Comparison of ENCODE assay signal across 1 cellular context in the genomic region with DNA sequence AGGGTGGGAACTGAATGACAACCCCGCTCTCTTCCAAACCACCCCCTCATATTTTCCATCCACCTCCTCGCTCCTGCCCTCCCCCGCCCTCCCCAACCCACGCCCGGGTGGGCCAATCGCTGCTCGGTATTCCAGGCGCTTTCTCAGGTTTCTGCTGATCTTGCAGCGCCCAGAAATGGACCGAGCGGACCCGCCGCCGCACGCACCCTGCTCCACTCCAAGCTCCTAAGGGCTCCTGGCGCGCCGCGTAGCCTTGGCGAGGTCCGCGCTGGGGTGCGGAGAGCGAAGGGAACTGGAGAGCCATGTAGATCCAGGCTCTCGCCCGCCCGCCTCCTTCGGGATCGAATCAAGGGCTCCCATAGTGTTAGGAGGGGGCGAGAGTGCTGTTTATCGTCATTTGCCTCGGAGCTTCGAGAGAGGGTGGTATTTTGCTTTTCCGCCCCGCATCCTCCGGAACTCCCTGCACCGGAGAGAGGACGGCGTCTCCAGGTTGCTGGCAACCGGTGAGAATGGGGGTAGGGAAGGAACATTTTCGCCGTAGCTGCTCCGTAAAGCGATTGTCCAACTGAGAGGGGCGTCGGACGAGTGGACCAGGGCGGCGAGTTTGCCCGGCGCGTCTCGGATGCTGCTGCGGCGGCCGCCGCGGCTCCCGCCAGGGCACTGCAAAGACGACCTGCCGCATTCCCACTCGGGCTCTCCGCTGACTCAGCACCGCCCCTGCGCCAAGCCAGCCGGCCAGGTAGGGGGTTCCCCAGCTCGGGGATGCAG.
TF ChIP-seq lines count a peak whose summit lies in the region.

A gene (plus strand): TSS at position 172 of the 768 bp plus-strand sequence. CDS start 1,474 bp downstream, outside the sequence.

TF ChIP-seq in HEK293, 187 proteins besides CTCF, POLR2A, EP300 and RAD21 (continued from another document and continues in another):
- TF ChIP-seq GLI4 (tag by site-specific recombination; IDR thresholded peaks at IDR 0.05), result no peak
- TF ChIP-seq ZNF670 (tag by site-specific recombination; IDR thresholded peaks at IDR 0.05; ENCODE audit: low read depth), result no peak
- TF ChIP-seq, protein P1, sequence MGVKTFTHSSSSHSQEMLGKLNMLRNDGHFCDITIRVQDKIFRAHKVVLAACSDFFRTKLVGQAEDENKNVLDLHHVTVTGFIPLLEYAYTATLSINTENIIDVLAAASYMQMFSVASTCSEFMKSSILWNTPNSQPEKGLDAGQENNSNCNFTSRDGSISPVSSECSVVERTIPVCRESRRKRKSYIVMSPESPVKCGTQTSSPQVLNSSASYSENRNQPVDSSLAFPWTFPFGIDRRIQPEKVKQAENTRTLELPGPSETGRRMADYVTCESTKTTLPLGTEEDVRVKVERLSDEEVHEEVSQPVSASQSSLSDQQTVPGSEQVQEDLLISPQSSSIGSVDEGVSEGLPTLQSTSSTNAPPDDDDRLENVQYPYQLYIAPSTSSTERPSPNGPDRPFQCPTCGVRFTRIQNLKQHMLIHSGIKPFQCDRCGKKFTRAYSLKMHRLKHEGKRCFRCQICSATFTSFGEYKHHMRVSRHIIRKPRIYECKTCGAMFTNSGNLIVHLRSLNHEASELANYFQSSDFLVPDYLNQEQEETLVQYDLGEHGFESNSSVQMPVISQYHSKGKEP (tag by site-specific recombination; IDR thresholded peaks at IDR 0.05), result no peak
- TF ChIP-seq ZNF350 (tag by site-specific recombination; IDR thresholded peaks at IDR 0.05), result no peak
- TF ChIP-seq ZFHX2 (tag by site-specific recombination; conservative IDR thresholded peaks at IDR 0.05), result peak; percentile 91
- TF ChIP-seq ZBTB48 (tag by site-specific recombination; IDR thresholded peaks at IDR 0.05), result 0 out of 2 replicates have a peak, but pooled peaks have one; percentile 3
- 0 out of 2 replicates have a peak, but pooled peaks have one; percentile 14 for TF ChIP-seq ZEB2 (tag by site-specific recombination; IDR thresholded peaks at IDR 0.05)
- no peak for TF ChIP-seq ZNF114 (tag by site-specific recombination; IDR thresholded peaks at IDR 0.05)
- TF ChIP-seq, protein P2, sequence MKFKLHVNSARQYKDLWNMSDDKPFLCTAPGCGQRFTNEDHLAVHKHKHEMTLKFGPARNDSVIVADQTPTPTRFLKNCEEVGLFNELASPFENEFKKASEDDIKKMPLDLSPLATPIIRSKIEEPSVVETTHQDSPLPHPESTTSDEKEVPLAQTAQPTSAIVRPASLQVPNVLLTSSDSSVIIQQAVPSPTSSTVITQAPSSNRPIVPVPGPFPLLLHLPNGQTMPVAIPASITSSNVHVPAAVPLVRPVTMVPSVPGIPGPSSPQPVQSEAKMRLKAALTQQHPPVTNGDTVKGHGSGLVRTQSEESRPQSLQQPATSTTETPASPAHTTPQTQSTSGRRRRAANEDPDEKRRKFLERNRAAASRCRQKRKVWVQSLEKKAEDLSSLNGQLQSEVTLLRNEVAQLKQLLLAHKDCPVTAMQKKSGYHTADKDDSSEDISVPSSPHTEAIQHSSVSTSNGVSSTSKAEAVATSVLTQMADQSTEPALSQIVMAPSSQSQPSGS (tag by site-specific recombination; IDR thresholded peaks at IDR 0.05; ENCODE audit: low read depth), result no peak
- no peak for TF ChIP-seq MZF1 (tag by site-specific recombination; IDR thresholded peaks at IDR 0.05; ENCODE audit: borderline replicate concordance)
- TF ChIP-seq BCL11A (tag by site-specific recombination; IDR thresholded peaks at IDR 0.05; ENCODE audit: low read depth), result no peak
- no peak for TF ChIP-seq ZNF274 (IDR thresholded peaks at IDR 0.05; ENCODE audit: low read length)
- no peak for TF ChIP-seq ZNF274 (tag by site-specific recombination; IDR thresholded peaks at IDR 0.05; ENCODE audit: borderline replicate concordance)
- TF ChIP-seq ZFP37 (tag by site-specific recombination; IDR thresholded peaks at IDR 0.05), result no peak
- TF ChIP-seq OSR2 (tag by site-specific recombination; IDR thresholded peaks at IDR 0.05), result no peak
- TF ChIP-seq RBAK (tag by site-specific recombination; IDR thresholded peaks at IDR 0.05), result no peak
- no peak for TF ChIP-seq ZNF391 (tag by site-specific recombination; IDR thresholded peaks at IDR 0.05; ENCODE audit: borderline replicate concordance, low read depth)
- peak; percentile 68 for TF ChIP-seq SP2 (tag by site-specific recombination; IDR thresholded peaks at IDR 0.05)
- no peak for TF ChIP-seq TRIM28 (IDR thresholded peaks at IDR 0.05; ENCODE audit: borderline replicate concordance, low read length)
- peak; percentile 46; the same call in 1 of the 2 replicates for TF ChIP-seq ZNF777 (tag by site-specific recombination; IDR thresholded peaks at IDR 0.05; ENCODE audit: borderline replicate concordance)
- TF ChIP-seq ZNF596 (tag by site-specific recombination; IDR thresholded peaks at IDR 0.05), result no peak
- TF ChIP-seq ZNF426 (tag by site-specific recombination; IDR thresholded peaks at IDR 0.05), result no peak
- TF ChIP-seq KLF8 (tag by site-specific recombination; IDR thresholded peaks at IDR 0.05), result no peak
- TF ChIP-seq ZNF16 (tag by site-specific recombination; IDR thresholded peaks at IDR 0.05; ENCODE audit: low read depth), result no peak
- no peak for TF ChIP-seq ZNF239 (tag by site-specific recombination; IDR thresholded peaks at IDR 0.05)
- TF ChIP-seq ZBTB17 (tag by site-specific recombination; IDR thresholded peaks at IDR 0.05), result peak; percentile 93
- no peak for TF ChIP-seq ZNF394 (tag by site-specific recombination; IDR thresholded peaks at IDR 0.05; ENCODE audit: borderline replicate concordance)
- TF ChIP-seq, protein P3, sequence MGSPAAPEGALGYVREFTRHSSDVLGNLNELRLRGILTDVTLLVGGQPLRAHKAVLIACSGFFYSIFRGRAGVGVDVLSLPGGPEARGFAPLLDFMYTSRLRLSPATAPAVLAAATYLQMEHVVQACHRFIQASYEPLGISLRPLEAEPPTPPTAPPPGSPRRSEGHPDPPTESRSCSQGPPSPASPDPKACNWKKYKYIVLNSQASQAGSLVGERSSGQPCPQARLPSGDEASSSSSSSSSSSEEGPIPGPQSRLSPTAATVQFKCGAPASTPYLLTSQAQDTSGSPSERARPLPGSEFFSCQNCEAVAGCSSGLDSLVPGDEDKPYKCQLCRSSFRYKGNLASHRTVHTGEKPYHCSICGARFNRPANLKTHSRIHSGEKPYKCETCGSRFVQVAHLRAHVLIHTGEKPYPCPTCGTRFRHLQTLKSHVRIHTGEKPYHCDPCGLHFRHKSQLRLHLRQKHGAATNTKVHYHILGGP (tag by site-specific recombination; IDR thresholded peaks at IDR 0.05), result no peak
- TF ChIP-seq ZNF510 (tag by site-specific recombination; IDR thresholded peaks at IDR 0.05; ENCODE audit: insufficient replicate concordance), result no peak
- TF ChIP-seq ZNF701 (tag by site-specific recombination; IDR thresholded peaks at IDR 0.05), result no peak
- TF ChIP-seq ZNF654 (tag by site-specific recombination; IDR thresholded peaks at IDR 0.05; ENCODE audit: low read depth), result no peak
- TF ChIP-seq, protein P4, sequence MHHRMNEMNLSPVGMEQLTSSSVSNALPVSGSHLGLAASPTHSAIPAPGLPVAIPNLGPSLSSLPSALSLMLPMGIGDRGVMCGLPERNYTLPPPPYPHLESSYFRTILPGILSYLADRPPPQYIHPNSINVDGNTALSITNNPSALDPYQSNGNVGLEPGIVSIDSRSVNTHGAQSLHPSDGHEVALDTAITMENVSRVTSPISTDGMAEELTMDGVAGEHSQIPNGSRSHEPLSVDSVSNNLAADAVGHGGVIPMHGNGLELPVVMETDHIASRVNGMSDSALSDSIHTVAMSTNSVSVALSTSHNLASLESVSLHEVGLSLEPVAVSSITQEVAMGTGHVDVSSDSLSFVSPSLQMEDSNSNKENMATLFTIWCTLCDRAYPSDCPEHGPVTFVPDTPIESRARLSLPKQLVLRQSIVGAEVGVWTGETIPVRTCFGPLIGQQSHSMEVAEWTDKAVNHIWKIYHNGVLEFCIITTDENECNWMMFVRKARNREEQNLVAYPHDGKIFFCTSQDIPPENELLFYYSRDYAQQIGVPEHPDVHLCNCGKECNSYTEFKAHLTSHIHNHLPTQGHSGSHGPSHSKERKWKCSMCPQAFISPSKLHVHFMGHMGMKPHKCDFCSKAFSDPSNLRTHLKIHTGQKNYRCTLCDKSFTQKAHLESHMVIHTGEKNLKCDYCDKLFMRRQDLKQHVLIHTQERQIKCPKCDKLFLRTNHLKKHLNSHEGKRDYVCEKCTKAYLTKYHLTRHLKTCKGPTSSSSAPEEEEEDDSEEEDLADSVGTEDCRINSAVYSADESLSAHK (tag by site-specific recombination; IDR thresholded peaks at IDR 0.05), result no peak
- no peak for TF ChIP-seq ZNF560 (tag by site-specific recombination; IDR thresholded peaks at IDR 0.05; ENCODE audit: borderline replicate concordance)
- TF ChIP-seq, protein P5, sequence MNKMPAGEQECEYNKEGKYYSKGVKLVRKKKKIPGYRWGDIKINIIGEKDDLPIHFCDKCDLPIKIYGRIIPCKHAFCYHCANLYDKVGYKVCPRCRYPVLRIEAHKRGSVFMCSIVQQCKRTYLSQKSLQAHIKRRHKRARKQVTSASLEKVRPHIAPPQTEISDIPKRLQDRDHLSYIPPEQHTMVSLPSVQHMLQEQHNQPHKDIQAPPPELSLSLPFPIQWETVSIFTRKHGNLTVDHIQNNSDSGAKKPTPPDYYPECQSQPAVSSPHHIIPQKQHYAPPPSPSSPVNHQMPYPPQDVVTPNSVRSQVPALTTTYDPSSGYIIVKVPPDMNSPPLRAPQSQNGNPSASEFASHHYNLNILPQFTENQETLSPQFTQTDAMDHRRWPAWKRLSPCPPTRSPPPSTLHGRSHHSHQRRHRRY (tag by site-specific recombination; IDR thresholded peaks at IDR 0.05), result no peak
- no peak for TF ChIP-seq ZNF626 (tag by site-specific recombination; IDR thresholded peaks at IDR 0.05)
- TF ChIP-seq, protein P6, sequence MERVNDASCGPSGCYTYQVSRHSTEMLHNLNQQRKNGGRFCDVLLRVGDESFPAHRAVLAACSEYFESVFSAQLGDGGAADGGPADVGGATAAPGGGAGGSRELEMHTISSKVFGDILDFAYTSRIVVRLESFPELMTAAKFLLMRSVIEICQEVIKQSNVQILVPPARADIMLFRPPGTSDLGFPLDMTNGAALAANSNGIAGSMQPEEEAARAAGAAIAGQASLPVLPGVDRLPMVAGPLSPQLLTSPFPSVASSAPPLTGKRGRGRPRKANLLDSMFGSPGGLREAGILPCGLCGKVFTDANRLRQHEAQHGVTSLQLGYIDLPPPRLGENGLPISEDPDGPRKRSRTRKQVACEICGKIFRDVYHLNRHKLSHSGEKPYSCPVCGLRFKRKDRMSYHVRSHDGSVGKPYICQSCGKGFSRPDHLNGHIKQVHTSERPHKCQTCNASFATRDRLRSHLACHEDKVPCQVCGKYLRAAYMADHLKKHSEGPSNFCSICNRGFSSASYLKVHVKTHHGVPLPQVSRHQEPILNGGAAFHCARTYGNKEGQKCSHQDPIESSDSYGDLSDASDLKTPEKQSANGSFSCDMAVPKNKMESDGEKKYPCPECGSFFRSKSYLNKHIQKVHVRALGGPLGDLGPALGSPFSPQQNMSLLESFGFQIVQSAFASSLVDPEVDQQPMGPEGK (tag by site-specific recombination; IDR thresholded peaks at IDR 0.05), result 0 out of 2 replicates have a peak, but pooled peaks have one; percentile 18
- no peak for TF ChIP-seq ZNF629 (tag by site-specific recombination; IDR thresholded peaks at IDR 0.05)
- TF ChIP-seq, protein P7, sequence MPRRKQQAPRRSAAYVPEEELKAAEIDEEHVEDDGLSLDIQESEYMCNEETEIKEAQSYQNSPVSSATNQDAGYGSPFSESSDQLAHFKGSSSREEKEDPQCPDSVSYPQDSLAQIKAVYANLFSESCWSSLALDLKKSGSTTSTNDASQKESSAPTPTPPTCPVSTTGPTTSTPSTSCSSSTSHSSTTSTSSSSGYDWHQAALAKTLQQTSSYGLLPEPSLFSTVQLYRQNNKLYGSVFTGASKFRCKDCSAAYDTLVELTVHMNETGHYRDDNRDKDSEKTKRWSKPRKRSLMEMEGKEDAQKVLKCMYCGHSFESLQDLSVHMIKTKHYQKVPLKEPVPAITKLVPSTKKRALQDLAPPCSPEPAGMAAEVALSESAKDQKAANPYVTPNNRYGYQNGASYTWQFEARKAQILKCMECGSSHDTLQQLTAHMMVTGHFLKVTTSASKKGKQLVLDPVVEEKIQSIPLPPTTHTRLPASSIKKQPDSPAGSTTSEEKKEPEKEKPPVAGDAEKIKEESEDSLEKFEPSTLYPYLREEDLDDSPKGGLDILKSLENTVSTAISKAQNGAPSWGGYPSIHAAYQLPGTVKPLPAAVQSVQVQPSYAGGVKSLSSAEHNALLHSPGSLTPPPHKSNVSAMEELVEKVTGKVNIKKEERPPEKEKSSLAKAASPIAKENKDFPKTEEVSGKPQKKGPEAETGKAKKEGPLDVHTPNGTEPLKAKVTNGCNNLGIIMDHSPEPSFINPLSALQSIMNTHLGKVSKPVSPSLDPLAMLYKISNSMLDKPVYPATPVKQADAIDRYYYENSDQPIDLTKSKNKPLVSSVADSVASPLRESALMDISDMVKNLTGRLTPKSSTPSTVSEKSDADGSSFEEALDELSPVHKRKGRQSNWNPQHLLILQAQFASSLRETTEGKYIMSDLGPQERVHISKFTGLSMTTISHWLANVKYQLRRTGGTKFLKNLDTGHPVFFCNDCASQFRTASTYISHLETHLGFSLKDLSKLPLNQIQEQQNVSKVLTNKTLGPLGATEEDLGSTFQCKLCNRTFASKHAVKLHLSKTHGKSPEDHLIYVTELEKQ (tag by site-specific recombination; IDR thresholded peaks at IDR 0.05; ENCODE audit: borderline replicate concordance), result no peak
- no peak for TF ChIP-seq SP7 (tag by site-specific recombination; IDR thresholded peaks at IDR 0.05)
- TF ChIP-seq ZNF514 (tag by site-specific recombination; IDR thresholded peaks at IDR 0.05), result no peak
- TF ChIP-seq ZBTB21 (tag by site-specific recombination; IDR thresholded peaks at IDR 0.05), result peak; percentile 5; the same call in 1 of the 2 replicates
- TF ChIP-seq ZNF610 (tag by site-specific recombination; IDR thresholded peaks at IDR 0.05; ENCODE audit: borderline replicate concordance), result no peak
- TF ChIP-seq, protein P8, sequence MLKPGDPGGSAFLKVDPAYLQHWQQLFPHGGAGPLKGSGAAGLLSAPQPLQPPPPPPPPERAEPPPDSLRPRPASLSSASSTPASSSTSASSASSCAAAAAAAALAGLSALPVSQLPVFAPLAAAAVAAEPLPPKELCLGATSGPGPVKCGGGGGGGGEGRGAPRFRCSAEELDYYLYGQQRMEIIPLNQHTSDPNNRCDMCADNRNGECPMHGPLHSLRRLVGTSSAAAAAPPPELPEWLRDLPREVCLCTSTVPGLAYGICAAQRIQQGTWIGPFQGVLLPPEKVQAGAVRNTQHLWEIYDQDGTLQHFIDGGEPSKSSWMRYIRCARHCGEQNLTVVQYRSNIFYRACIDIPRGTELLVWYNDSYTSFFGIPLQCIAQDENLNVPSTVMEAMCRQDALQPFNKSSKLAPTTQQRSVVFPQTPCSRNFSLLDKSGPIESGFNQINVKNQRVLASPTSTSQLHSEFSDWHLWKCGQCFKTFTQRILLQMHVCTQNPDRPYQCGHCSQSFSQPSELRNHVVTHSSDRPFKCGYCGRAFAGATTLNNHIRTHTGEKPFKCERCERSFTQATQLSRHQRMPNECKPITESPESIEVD (tag by site-specific recombination; IDR thresholded peaks at IDR 0.05), result no peak
- no peak for TF ChIP-seq ZNF747 (tag by site-specific recombination; IDR thresholded peaks at IDR 0.05)
- TF ChIP-seq ZNF140 (tag by site-specific recombination; IDR thresholded peaks at IDR 0.05), result no peak
- TF ChIP-seq ZNF658 (tag by site-specific recombination; IDR thresholded peaks at IDR 0.05), result no peak
